ENCODE assay signal across 37 cellular contexts in genomic region chr5:62419609-62420008, GRCh38.
"Had no signal": no experiment of that assay in that cellular context is flagged by ENCODE, and none has a peak within 500 bp of the region (broad histone marks: within the 10 kb centered on the region; RNA-seq: fewer than 3 reads in every experiment).

No MANE protein-coding gene starts in this region.

- H3K36me3 Mint-ChIP-seq: activated naive CD4-positive, alpha-beta T cell treated with anti-CD3 and anti-CD28 coated beads, Interleukin-2, amount 50 U/mL, for 72 hours had no signal

- H3K36me3 ChIP-seq: adrenal gland, brain microvascular endothelial cell, breast epithelium had no signal

- H3K27ac ChIP-seq: adrenal gland, body of pancreas, brain microvascular endothelial cell, breast epithelium, VCaP had no signal

- H3K4me1 ChIP-seq: adrenal gland, breast epithelium had no signal

- H3K27ac Mint-ChIP-seq: activated B cell treated with CpG ODN at 0.5 μM for 24 hours; activated CD4-positive, alpha-beta memory T cell treated with anti-CD3 and anti-CD28 coated beads for 36 hours; activated CD4-positive, alpha-beta T cell treated with anti-CD3 and anti-CD28 coated beads, Interleukin-2, amount 10 ng/mL, durations not matched to agents 24 days and 14 days; activated CD8-positive, alpha-beta T cell treated with anti-CD3 and anti-CD28 coated beads for 36 hours; activated naive CD4-positive, alpha-beta T cell treated with anti-CD3 and anti-CD28 coated beads for 36 hours; activated naive CD4-positive, alpha-beta T cell treated with anti-CD3 and anti-CD28 coated beads, Interleukin-2, amount 50 U/mL, for 72 hours; activated naive CD8-positive, alpha-beta T cell treated with anti-CD3 and anti-CD28 coated beads for 36 hours; activated T-cell treated with anti-CD3 and anti-CD28 coated beads, Interleukin-2, amount 50 U/mL, for 72 hours; activated T-helper 1 cell treated with anti-CD3 and anti-CD28 coated beads, Interleukin-12 subunit alpha, Interleukin-12 subunit beta, Interleukin-2, Interleukin-4 antibody, amounts not matched to agents 30 ng/mL and 10 ng/mL and 1 ng/mL, durations not matched to agents 14 hours and 24 hours and 36 hours; activated T-helper 17 cell treated with anti-CD3 and anti-CD28 coated beads, Interleukin-2, amount 50 U/mL, for 72 hours; T-helper 1 cell treated with Interleukin-12 subunit alpha and Interleukin-12 subunit beta and Interleukin-4 antibody, amounts not matched to agents 30 μg/mL and 1 μg/mL, for 36 hours; T-helper 2 cell treated with Interferon-gamma antibody and Interleukin-4, amounts not matched to agents 5 μg/mL and 100 μg/mL, for 36 hours had no signal

- H3K9me3 ChIP-seq: adrenal gland, body of pancreas, breast epithelium had no signal

- H3K4me3 ChIP-seq: adrenal gland, body of pancreas, breast epithelium had no signal

- H3K9me3 Mint-ChIP-seq: activated B cell treated with CpG ODN at 0.5 μM for 24 hours; activated CD4-positive, alpha-beta memory T cell treated with anti-CD3 and anti-CD28 coated beads for 36 hours; activated CD4-positive, alpha-beta T cell treated with anti-CD3 and anti-CD28 coated beads, Interleukin-2, amount 10 ng/mL, durations not matched to agents 24 days and 14 days; activated CD8-positive, alpha-beta T cell treated with anti-CD3 and anti-CD28 coated beads for 36 hours; activated naive CD4-positive, alpha-beta T cell treated with anti-CD3 and anti-CD28 coated beads for 36 hours; activated naive CD4-positive, alpha-beta T cell treated with anti-CD3 and anti-CD28 coated beads, Interleukin-2, amount 50 U/mL, for 72 hours; activated naive CD8-positive, alpha-beta T cell treated with anti-CD3 and anti-CD28 coated beads for 36 hours; activated T-cell treated with anti-CD3 and anti-CD28 coated beads, Interleukin-2, amount 50 U/mL, for 4 hours; activated T-cell treated with anti-CD3 and anti-CD28 coated beads, Interleukin-2, amount 50 U/mL, for 72 hours; activated T-helper 1 cell treated with anti-CD3 and anti-CD28 coated beads, Interleukin-12 subunit alpha, Interleukin-12 subunit beta, Interleukin-2, Interleukin-4 antibody, amounts not matched to agents 30 ng/mL and 10 ng/mL and 1 ng/mL, durations not matched to agents 14 hours and 24 hours and 36 hours; activated T-helper 17 cell treated with anti-CD3 and anti-CD28 coated beads, Interleukin-2, amount 50 U/mL, for 72 hours; T-helper 1 cell treated with Interleukin-12 subunit alpha and Interleukin-12 subunit beta and Interleukin-4 antibody, amounts not matched to agents 30 μg/mL and 1 μg/mL, for 36 hours; T-helper 2 cell treated with Interferon-gamma antibody and Interleukin-4, amounts not matched to agents 5 μg/mL and 100 μg/mL, for 36 hours had no signal

- H3K4me3 Mint-ChIP-seq: activated B cell treated with CpG ODN at 0.5 μM for 24 hours; activated CD4-positive, alpha-beta memory T cell treated with anti-CD3 and anti-CD28 coated beads for 36 hours; activated CD4-positive, alpha-beta T cell treated with anti-CD3 and anti-CD28 coated beads, Interleukin-2, amount 10 ng/mL, durations not matched to agents 24 days and 14 days; activated CD8-positive, alpha-beta T cell treated with anti-CD3 and anti-CD28 coated beads for 36 hours; activated naive CD4-positive, alpha-beta T cell treated with anti-CD3 and anti-CD28 coated beads for 36 hours; activated naive CD8-positive, alpha-beta T cell treated with anti-CD3 and anti-CD28 coated beads for 36 hours; activated T-cell treated with anti-CD3 and anti-CD28 coated beads, Interleukin-2, amount 50 U/mL, for 4 hours; activated T-cell treated with anti-CD3 and anti-CD28 coated beads, Interleukin-2, amount 50 U/mL, for 72 hours; activated T-helper 1 cell treated with anti-CD3 and anti-CD28 coated beads, Interleukin-12 subunit alpha, Interleukin-12 subunit beta, Interleukin-2, Interleukin-4 antibody, amounts not matched to agents 30 ng/mL and 10 ng/mL and 1 ng/mL, durations not matched to agents 14 hours and 24 hours and 36 hours; activated T-helper 17 cell treated with anti-CD3 and anti-CD28 coated beads, Interleukin-2, amount 50 U/mL, for 72 hours; T-helper 1 cell treated with Interleukin-12 subunit alpha and Interleukin-12 subunit beta and Interleukin-4 antibody, amounts not matched to agents 30 μg/mL and 1 μg/mL, for 36 hours; T-helper 2 cell treated with Interferon-gamma antibody and Interleukin-4, amounts not matched to agents 5 μg/mL and 100 μg/mL, for 36 hours had no signal

- H3K27me3 ChIP-seq: adrenal gland, body of pancreas, brain microvascular endothelial cell, breast epithelium had no signal

- FAIRE-seq: astrocyte, TTC549 had no signal

- DNase-seq: activated B cell treated with CpG ODN at 0.5 μM for 24 hours; activated CD4-positive, alpha-beta memory T cell treated with anti-CD3 and anti-CD28 coated beads for 36 hours; activated CD4-positive, alpha-beta T cell treated with anti-CD3 and anti-CD28 coated beads for 4 hours; activated CD4-positive, alpha-beta T cell treated with anti-CD3 and anti-CD28 coated beads, Interleukin-2, amount 10 ng/mL, durations not matched to agents 24 days and 14 days; activated CD4-positive, alpha-beta T cell treated with anti-CD3 and anti-CD28 coated beads, Interleukin-2, amount 50 U/mL, for 1 hour; activated CD4-positive, alpha-beta T cell treated with anti-CD3 and anti-CD28 coated beads, Interleukin-2, amount 50 U/mL, for 4 hours; activated CD4-positive, CD25-positive, alpha-beta regulatory T cell treated with anti-CD3 and anti-CD28 coated beads, Interleukin-2, amount 50 U/mL, for 72 hours; activated CD8-positive, alpha-beta memory T cell treated with anti-CD3 and anti-CD28 coated beads, Interleukin-2, amount 50 U/mL, for 4 hours; activated CD8-positive, alpha-beta T cell treated with anti-CD3 and anti-CD28 coated beads for 36 hours; activated effector memory CD4-positive, alpha-beta T cell treated with anti-CD3 and anti-CD28 coated beads, Interleukin-2, amount 50 U/mL, for 16 hours; activated gamma-delta T cell treated with Interleukin-2 at 50 U/mL for 16 hours; activated naive CD4-positive, alpha-beta T cell; activated naive CD4-positive, alpha-beta T cell treated with anti-CD3 and anti-CD28 coated beads for 36 hours; activated naive CD4-positive, alpha-beta T cell treated with anti-CD3 and anti-CD28 coated beads, Interleukin-2, amount 50 U/mL, for 16 hours; activated naive CD8-positive, alpha-beta T cell treated with anti-CD3 and anti-CD28 coated beads for 36 hours; activated T-cell treated with anti-CD3 and anti-CD28 coated beads for 4 hours; activated T-cell treated with anti-CD3 and anti-CD28 coated beads, Interleukin-2, amount 50 U/mL, for 1 hour; activated T-cell treated with anti-CD3 and anti-CD28 coated beads, Interleukin-2, amount 50 U/mL, for 4 hours; activated T-cell treated with anti-CD3 and anti-CD28 coated beads, Interleukin-2, amount 50 U/mL, for 72 hours; adrenal gland; amniotic stem cell; aorta; body of pancreas; brain microvascular endothelial cell; central memory CD4-positive, alpha-beta T cell; T-helper 1 cell; T-helper 2 cell; T-helper 9 cell had no signal

- ATAC-seq: activated CD8-positive, alpha-beta T cell treated with anti-CD3 and anti-CD28 coated beads for 36 hours; activated naive CD4-positive, alpha-beta T cell treated with anti-CD3 and anti-CD28 coated beads, Interleukin-2, amount 50 U/mL, for 72 hours; activated T-cell treated with anti-CD3 and anti-CD28 coated beads, Interleukin-2, amount 50 U/mL, for 4 hours; activated T-cell treated with anti-CD3 and anti-CD28 coated beads, Interleukin-2, amount 50 U/mL, for 72 hours; activated T-helper 17 cell treated with anti-CD3 and anti-CD28 coated beads, Interleukin-2, amount 50 U/mL, for 72 hours; body of pancreas had no signal
